ENCODE assay signal across 1 cellular context in genomic region chr10:92268763-92269162, GRCh38.
TF ChIP-seq lines count a peak whose summit lies in the region.

No MANE protein-coding gene starts in this region.

TF ChIP-seq in GM12878, 131 proteins besides CTCF, POLR2A, EP300 and RAD21 (continued from another document):
- no peak for TF ChIP-seq ZBTB40 (IDR thresholded peaks at IDR 0.05; ENCODE audit: borderline replicate concordance)
